ENCODE assay signal across 8 cellular contexts in genomic region chr13:29758591-29759114, GRCh38.
DNase-seq lines count a peak whose midpoint lies in the region; ATAC-seq and TF ChIP-seq lines count a peak whose summit lies in the region.

No MANE protein-coding gene starts in this region.

- ATAC-seq in GM21515 (IDR thresholded peaks at IDR 0.05; ENCODE audit: unreplicated experiment) (peak; percentile 91), IMR-90 (ENCODE audit: low read depth) (no peak), right lobe of liver (peak; percentile 41 to 78 (median 53))
- ATAC-seq in activated CD8-positive, alpha-beta T cell treated with anti-CD3 and anti-CD28 coated beads, Interleukin-2, amount 10 ng/mL, durations not matched to agents 7 days and 5 days = peak; percentile 75

- no TSS peak for BruUV-seq in Caco-2 (replicated peaks; lab: Mats Ljungman, UMichigan)
- BruUV-seq in IMR-90 (replicated peaks; lab: Mats Ljungman, UMichigan) = no TSS peak

- no peak overlapping the region for H3K4ac ChIP-seq in IMR-90 (ENCODE audit: low read depth, low read length)

- H3K4me3 ChIP-seq in Caco-2 (ENCODE audit: low read depth, low read length) (no peak overlapping the region), IMR-90 (ENCODE audit: insufficient read depth, low read depth, low read length) (no peak overlapping the region), right lobe of liver (no peak overlapping the region)

- no peak for DNase-seq in Caco-2
- DNase-seq in IMR-90 = no peak
- peak; percentile 55 for DNase-seq in activated CD8-positive, alpha-beta T cell treated with anti-CD3 and anti-CD28 coated beads, Interleukin-2, amount 10 ng/mL, durations not matched to agents 7 days and 5 days
- DNase-seq in right lobe of liver = peak in 1 of 3 donors; percentile 34
- no peak for DNase-seq in NCI-H524 (lab: John Stamatoyannopoulos, UW)
- DNase-seq in glomerular visceral epithelial cell (ENCODE audit: extremely low spot score) = no peak
- DNase-seq in RWPE1 (ENCODE audit: low spot score) = no peak

- H3K9ac ChIP-seq in IMR-90 (ENCODE audit: low read depth, low read length) = no peak overlapping the region

- no peaks in the 10 kb centered on the region for H3K79me1 ChIP-seq in IMR-90 (ENCODE audit: low read depth in 1 of 2, low read length in 2 of 2)

- H3K18ac ChIP-seq in IMR-90 (ENCODE audit: low read depth, low read length) = no peak overlapping the region

- no peak overlapping the region for H4K91ac ChIP-seq in IMR-90 (ENCODE audit: insufficient read depth, low read depth, low read length)

- TF ChIP-seq RAD21 in IMR-90 (IDR thresholded peaks at IDR 0.05; ENCODE audit: low read length) = no peak

- H3K14ac ChIP-seq in IMR-90 (replicated peaks; ENCODE audit: low read depth, low read length) = no peak overlapping the region

- H3K36me3 ChIP-seq in Caco-2 (ENCODE audit: control insufficient read depth, insufficient read depth, low read length) = no peaks in the 10 kb centered on the region
- H3K36me3 ChIP-seq in IMR-90 (ENCODE audit: control insufficient read depth, insufficient read depth, low read length) = no peaks in the 10 kb centered on the region
- no peaks in the 10 kb centered on the region for H3K36me3 ChIP-seq in right lobe of liver

- 89% methylated on average over 5 of the region's 8 CpGs; no CpG with 5 or more reads in 1 of the 2 experiments for WGBS in IMR-90 (ENCODE audit: extremely low coverage in 2 of 2, insufficient read length in 1 of 2), 2 experiments
- 42% methylated on average over 8 of the region's 8 CpGs for WGBS in right lobe of liver (ENCODE audit: insufficient coverage, low coverage, low lambda C conversion rate, missing lambda C conversion rate)

- H3K4me3 Mint-ChIP-seq in Caco-2 (ENCODE audit: unreplicated experiment) = no peak overlapping the region
- no peak overlapping the region for H3K4me3 Mint-ChIP-seq in activated CD8-positive, alpha-beta T cell treated with anti-CD3 and anti-CD28 coated beads, Interleukin-2, amount 10 ng/mL, durations not matched to agents 7 days and 5 days

- no peak overlapping the region for H2BK15ac ChIP-seq in IMR-90 (ENCODE audit: low read depth, low read length)

- POLR2A ChIA-PET in Caco-2 (lab: Charles Lee) (no interaction called here), IMR-90 (lab: Charles Lee; ENCODE audit: unreplicated experiment) (no interaction called here), RWPE1 (lab: Yijun Ruan, JAX; ENCODE audit: low non-redundant PET) (no interaction called here)
- POLR2A ChIA-PET in activated CD8-positive, alpha-beta T cell treated with anti-CD3 and anti-CD28 coated beads, Interleukin-2, amount 10 ng/mL, durations not matched to agents 7 days and 5 days (lab: Charles Lee) = no interaction called here

- H4K5ac ChIP-seq in IMR-90 (ENCODE audit: low read depth, low read length) = no peak overlapping the region

- peaks cover 11% of the 10 kb centered on the region for H3K36me3 Mint-ChIP-seq in Caco-2 (ENCODE audit: insufficient read depth, unreplicated experiment)
- H3K36me3 Mint-ChIP-seq in activated CD8-positive, alpha-beta T cell treated with anti-CD3 and anti-CD28 coated beads, Interleukin-2, amount 10 ng/mL, durations not matched to agents 7 days and 5 days (ENCODE audit: low read depth) = no peaks in the 10 kb centered on the region

- H2BK120ac ChIP-seq in IMR-90 (ENCODE audit: low read depth, low read length) = no peak overlapping the region

- H2AFZ ChIP-seq in IMR-90 (replicated peaks; ENCODE audit: low read length, poor library complexity) = no peak overlapping the region

- no peaks in the 10 kb centered on the region for H3K4me1 ChIP-seq in Caco-2
- H3K4me1 ChIP-seq in IMR-90 (ENCODE audit: control insufficient read depth, insufficient read depth, low read length) = no peaks in the 10 kb centered on the region
- no peaks in the 10 kb centered on the region for H3K4me1 ChIP-seq in right lobe of liver

- no peak overlapping the region for H4K8ac ChIP-seq in IMR-90 (ENCODE audit: low read depth in 2 of 2, low read length in 2 of 2)

- no peak overlapping the region for H3K4me2 ChIP-seq in IMR-90 (ENCODE audit: low read depth, low read length)

- H2BK5ac ChIP-seq in IMR-90 (ENCODE audit: low read depth, low read length, poor library complexity, severe bottlenecking) = no peak overlapping the region

- H3K27me3 Mint-ChIP-seq in Caco-2 (ENCODE audit: insufficient read depth, unreplicated experiment) = no peaks in the 10 kb centered on the region
- H3K27me3 Mint-ChIP-seq in activated CD8-positive, alpha-beta T cell treated with anti-CD3 and anti-CD28 coated beads, Interleukin-2, amount 10 ng/mL, durations not matched to agents 7 days and 5 days (ENCODE audit: low read depth) = no peaks in the 10 kb centered on the region

- peak overlapping the region; percentile 24 for H3K27ac Mint-ChIP-seq in Caco-2 (ENCODE audit: unreplicated experiment)
- H3K27ac Mint-ChIP-seq in activated CD8-positive, alpha-beta T cell treated with anti-CD3 and anti-CD28 coated beads, Interleukin-2, amount 10 ng/mL, durations not matched to agents 7 days and 5 days = peak overlapping the region; percentile 18

- no peak overlapping the region for H2AK9ac ChIP-seq in IMR-90 (replicated peaks; ENCODE audit: low read depth, low read length, poor library complexity)

- TF ChIP-seq POLR2A in IMR-90 (IDR thresholded peaks at IDR 0.05; ENCODE audit: low read depth, low read length) = no peak
- TF ChIP-seq POLR2A in right lobe of liver (IDR thresholded peaks at IDR 0.05) = no peak

- H4K20me1 ChIP-seq in IMR-90 (ENCODE audit: insufficient read depth, low read length) = no peaks in the 10 kb centered on the region

- peaks cover 10% of the 10 kb centered on the region for H3K9me3 Mint-ChIP-seq in Caco-2 (ENCODE audit: unreplicated experiment)
- H3K9me3 Mint-ChIP-seq in activated CD8-positive, alpha-beta T cell treated with anti-CD3 and anti-CD28 coated beads, Interleukin-2, amount 10 ng/mL, durations not matched to agents 7 days and 5 days (ENCODE audit: insufficient read depth) = no peaks in the 10 kb centered on the region

- no peak overlapping the region for H3K23ac ChIP-seq in IMR-90 (ENCODE audit: low read depth, low read length)

- no peak overlapping the region for H2BK20ac ChIP-seq in IMR-90 (ENCODE audit: low read depth, low read length)

- in situ Hi-C loops in IMR-90 (cut with MboI; ENCODE audit: low sequenced_read_pairs) = no loop called here

- no peaks in the 10 kb centered on the region for H3K9me3 ChIP-seq in Caco-2
- H3K9me3 ChIP-seq in IMR-90 (ENCODE audit: control insufficient read depth, insufficient read depth, low read length) = no peaks in the 10 kb centered on the region
- H3K9me3 ChIP-seq in right lobe of liver = no peaks in the 10 kb centered on the region

- H3K27me3 ChIP-seq in Caco-2 (replicated peaks; ENCODE audit: control insufficient read depth, insufficient read depth, low read length) (no peaks in the 10 kb centered on the region), IMR-90 (ENCODE audit: control insufficient read depth, insufficient read depth, low read length) (no peaks in the 10 kb centered on the region), right lobe of liver (no peaks in the 10 kb centered on the region)

- H3K27ac ChIP-seq in IMR-90 (ENCODE audit: insufficient read depth, low read length) (no peak overlapping the region), right lobe of liver (no peak overlapping the region), RWPE1 (no peak overlapping the region)

- peaks cover 7% of the 10 kb centered on the region for H3K4me1 Mint-ChIP-seq in Caco-2 (ENCODE audit: low read depth, unreplicated experiment)
- H3K4me1 Mint-ChIP-seq in activated CD8-positive, alpha-beta T cell treated with anti-CD3 and anti-CD28 coated beads, Interleukin-2, amount 10 ng/mL, durations not matched to agents 7 days and 5 days (ENCODE audit: low read depth) = peaks cover 24% of the 10 kb centered on the region

- CTCF ChIA-PET in Caco-2 (lab: Charles Lee) = no interaction called here
- CTCF ChIA-PET in IMR-90 (lab: Yijun Ruan, JAX) = interaction anchor here (1.5 kb wide), 1 partner anchor 16 kb away, joined by 3 read pairs; no protein-coding TSS in a partner anchor
- CTCF ChIA-PET in activated CD8-positive, alpha-beta T cell treated with anti-CD3 and anti-CD28 coated beads, Interleukin-2, amount 10 ng/mL, durations not matched to agents 7 days and 5 days (lab: Charles Lee) = interaction anchor here (0.8 to 7.6 kb wide), 5 partner anchors 12 to 356 kb away, joined by 3 to 60 read pairs (median 4); no protein-coding TSS in a partner anchor
- CTCF ChIA-PET in RWPE1 (lab: Yijun Ruan, JAX) = interaction anchor here (0.7 kb wide), 1 partner anchor 648 kb away, joined by 4 read pairs; no protein-coding TSS in a partner anchor

- 0 out of 2 replicates have a peak, but pooled peaks cover 3% of the 10 kb centered on the region for H3K9me1 ChIP-seq in IMR-90 (ENCODE audit: insufficient read depth, low read length)

- intact Hi-C loops in Caco-2 (cut with micrococcal nuclease; ENCODE audit: unreplicated experiment) = no loop called here
- intact Hi-C loops in IMR-90 (cut with micrococcal nuclease) = no loop called here
- intact Hi-C loops in right lobe of liver (cut with DNase I) = no loop called here

- TF ChIP-seq CTCF in Caco-2 (IDR thresholded peaks at IDR 0.05; ENCODE audit: insufficient read depth in 1 of 2, low read depth in 1 of 2, low read length in 1 of 2, severe bottlenecking in 1 of 2, unreplicated experiment in 1 of 2) = no peak
- no peak for TF ChIP-seq CTCF in IMR-90 (conservative IDR thresholded peaks at IDR 0.05; ENCODE audit: low read depth, low read length)
- no peak for TF ChIP-seq CTCF in right lobe of liver (IDR thresholded peaks at IDR 0.05)
- TF ChIP-seq CTCF in RWPE1 (conservative IDR thresholded peaks at IDR 0.05; ENCODE audit: low read depth) = no peak

- dilution Hi-C loops in IMR-90 (cut with HindIII; ENCODE audit: low sequenced_read_pairs, unreplicated experiment) = no loop called here

- no peak overlapping the region for H3K56ac ChIP-seq in IMR-90 (ENCODE audit: extremely low read depth, insufficient read depth, low read length)

- H2AK5ac ChIP-seq in IMR-90 (ENCODE audit: low read depth, low read length) = no peak overlapping the region

TF ChIP-seq in IMR-90, 13 proteins besides CTCF, POLR2A, EP300 and RAD21:
- TF ChIP-seq CEBPB (IDR thresholded peaks at IDR 0.05; ENCODE audit: low read depth, low read length) (peak; percentile 53; the same call in 1 of the 2 replicates), MAZ (IDR thresholded peaks at IDR 0.05; ENCODE audit: borderline replicate concordance, low read depth, low read length) (no peak)
